In the genomic region with DNA sequence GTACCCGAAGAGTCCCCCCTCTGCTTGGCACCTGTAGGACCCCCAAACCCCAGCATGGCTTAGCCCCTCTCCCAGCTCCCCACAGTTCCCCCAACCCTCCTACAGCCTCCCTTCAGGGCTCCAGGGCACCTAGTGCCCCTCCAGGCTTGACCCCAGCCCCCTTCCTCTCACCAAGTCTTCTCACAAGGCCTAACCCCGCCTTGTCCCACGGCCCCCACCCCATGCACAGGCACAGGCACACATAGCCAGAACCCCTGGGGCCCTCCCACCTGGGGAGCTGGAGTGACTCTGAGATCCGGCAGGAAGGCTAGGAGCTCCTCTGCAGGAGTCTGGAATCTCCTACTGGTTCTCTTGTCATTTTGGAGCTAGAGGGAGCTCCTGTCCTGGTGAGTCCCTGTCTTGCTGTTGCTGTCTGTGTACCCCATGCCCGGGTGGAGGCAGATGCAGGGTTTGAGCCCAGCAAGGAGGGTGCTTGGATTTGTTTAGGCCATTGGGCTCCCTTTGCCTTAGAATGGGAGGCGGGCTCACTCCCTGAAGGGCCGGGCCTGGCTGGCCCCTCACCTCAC, we compare ENCODE assay signal across 8 cellular contexts. TPM values are rescaled to one million over a fixed set of nuclear protein-coding genes. Genes with fewer than 3 reads are reported as not detected.
DNase-seq lines count a peak whose midpoint lies in the region; ATAC-seq lines count a peak whose summit lies in the region.

No MANE protein-coding gene starts in this region.

- intact Hi-C loops in naive thymus-derived CD4-positive, alpha-beta T cell (cut with micrococcal nuclease) = loop anchor here (1.0 kb wide), 6 partner anchors 9 to 122 kb away; no protein-coding TSS in a partner anchor

- peaks cover 7 to 36% (median 13%) of the 10 kb centered on the region in 5 donors for H3K36me3 Mint-ChIP-seq in naive thymus-derived CD4-positive, alpha-beta T cell

- no peaks in the 10 kb centered on the region for H3K36me3 ChIP-seq in effector memory CD4-positive, alpha-beta T cell (ENCODE audit: control insufficient read depth, insufficient read depth, low read length)
- no peaks in the 10 kb centered on the region for H3K36me3 ChIP-seq in naive thymus-derived CD4-positive, alpha-beta T cell (ENCODE audit: control insufficient read depth in 2 of 3, insufficient read depth in 3 of 3, low read length in 3 of 3)

- H3K4me3 Mint-ChIP-seq in naive thymus-derived CD4-positive, alpha-beta T cell = peak overlapping the region; percentile 72 to 88 (median 85)

- H3K9me3 ChIP-seq in effector memory CD4-positive, alpha-beta T cell (ENCODE audit: control insufficient read depth, low read length) = no peaks in the 10 kb centered on the region
- peaks cover 0 to 6% (median 0%) of the 10 kb centered on the region in 3 experiments for H3K9me3 ChIP-seq in naive thymus-derived CD4-positive, alpha-beta T cell (ENCODE audit: control insufficient read depth in 2 of 3, low read length in 3 of 3)

- peak overlapping the region; percentile 68 for H3K27ac ChIP-seq in effector memory CD4-positive, alpha-beta T cell (ENCODE audit: insufficient read depth, low read length, poor library complexity, severe bottlenecking)
- H3K27ac ChIP-seq in naive thymus-derived CD4-positive, alpha-beta T cell (ENCODE audit: low read depth, low read length) = peak overlapping the region; percentile 94

- H3K9me3 Mint-ChIP-seq in naive thymus-derived CD4-positive, alpha-beta T cell = peaks cover 0 to 5% (median 0%) of the 10 kb centered on the region in 11 donors

- CTCF ChIA-PET in naive thymus-derived CD4-positive, alpha-beta T cell (lab: Charles Lee) = interaction anchor here (0.6 to 6.5 kb wide), 20 partner anchors 10 to 166 kb away, joined by 3 to 54 read pairs (median 9); no protein-coding TSS in a partner anchor

- peaks cover 88 to 100% (median 99%) of the 10 kb centered on the region in 7 donors for H3K4me1 Mint-ChIP-seq in naive thymus-derived CD4-positive, alpha-beta T cell

- peak overlapping the region; percentile 13 for H3K4me3 ChIP-seq in effector memory CD4-positive, alpha-beta T cell (ENCODE audit: insufficient read depth, low read depth, low read length, poor library complexity, severe bottlenecking)
- H3K4me3 ChIP-seq in naive thymus-derived CD4-positive, alpha-beta T cell (ENCODE audit: low read length) = peak overlapping the region; percentile 36

- H3K27me3 ChIP-seq in effector memory CD4-positive, alpha-beta T cell (replicated peaks; ENCODE audit: control insufficient read depth, insufficient read depth, low read length, poor library complexity, severe bottlenecking) = no peaks in the 10 kb centered on the region
- H3K27me3 ChIP-seq in naive thymus-derived CD4-positive, alpha-beta T cell (ENCODE audit: control insufficient read depth in 2 of 2, insufficient read depth in 2 of 2, low read length in 2 of 2) = no peaks in the 10 kb centered on the region

- POLR2A ChIA-PET in naive thymus-derived CD4-positive, alpha-beta T cell (lab: Charles Lee) = interaction anchor here (0.8 to 25.6 kb wide), 19 partner anchors 16 to 159 kb away, joined by 3 to 529 read pairs (median 6); a partner anchor contains a TSS

- no peak for ATAC-seq in naive thymus-derived CD4-positive, alpha-beta T cell
- ATAC-seq in HG03280 (IDR thresholded peaks at IDR 0.05; ENCODE audit: unreplicated experiment) (no peak), HG03442 (IDR thresholded peaks at IDR 0.05; ENCODE audit: unreplicated experiment) (no peak)

- DNase-seq in Ammon's horn (ENCODE audit: low spot score) = peak; percentile 66
- peak; percentile 9 for DNase-seq in NCI-H1694 (lab: John Stamatoyannopoulos, UW)
- no peak for DNase-seq in effector memory CD4-positive, alpha-beta T cell
- peak in 1 of 9 donors; percentile 43 for DNase-seq in naive thymus-derived CD4-positive, alpha-beta T cell
- no peak for DNase-seq in NCI-H748 treated with DMSO at 0.1 percent for 48 hours (lab: John Stamatoyannopoulos, UW)
- no peak for DNase-seq in DMS53 (lab: John Stamatoyannopoulos, UW)

- no peaks in the 10 kb centered on the region for H3K27me3 Mint-ChIP-seq in naive thymus-derived CD4-positive, alpha-beta T cell

- peaks cover 88% of the 10 kb centered on the region for H3K4me1 ChIP-seq in effector memory CD4-positive, alpha-beta T cell (ENCODE audit: control insufficient read depth, insufficient read depth, low read length, poor library complexity, severe bottlenecking)
- peaks cover 87 to 88% of the 10 kb centered on the region in 2 donors for H3K4me1 ChIP-seq in naive thymus-derived CD4-positive, alpha-beta T cell (ENCODE audit: control insufficient read depth in 2 of 2, insufficient read depth in 2 of 2, low read length in 2 of 2)

- H3K27ac Mint-ChIP-seq in naive thymus-derived CD4-positive, alpha-beta T cell = peak overlapping the region; percentile 92 to 99 (median 97)

RNA-seq across cellular contexts. Expression of a gene that starts 39.6 kb away (rescaled TPM):
- 100 to 1,000 TPM; 175 to 256 (median 199) TPM for total RNA-seq in naive thymus-derived CD4-positive, alpha-beta T cell
- polyA plus RNA-seq in naive thymus-derived CD4-positive, alpha-beta T cell = 10 to 100 TPM; 42.4 to 53.7 TPM

Comparison
In these comparisons a context has a peak if more than half of its experiments do, and no peak if none do; other contexts are left out.
1. DNase-seq: peak in Ammon's horn (single experiment) and NCI-H1694 (single experiment); none in effector memory CD4-positive, alpha-beta T cell (0 of 3), NCI-H748 treated with DMSO at 0.1 percent for 48 hours (single experiment) and DMS53 (single experiment).